8 cellular contexts compared by ENCODE assay signal in genomic region chr10:28984431-28984830, GRCh38.
DNase-seq lines count a peak whose midpoint lies in the region; ATAC-seq and TF ChIP-seq lines count a peak whose summit lies in the region.

No MANE protein-coding gene starts in this region.

- peak; percentile 87 for ATAC-seq in HG03432 (IDR thresholded peaks at IDR 0.05; ENCODE audit: unreplicated experiment)
- ATAC-seq in effector memory CD8-positive, alpha-beta T cell (replicated peaks), result no peak
- no peak for ATAC-seq in GM18517 (IDR thresholded peaks at IDR 0.05; ENCODE audit: unreplicated experiment)

- H3K4me3 ChIP-seq in SK-N-SH (ENCODE audit: low read depth in 2 of 2, low read length in 1 of 2), result no peak overlapping the region
- H3K4me3 ChIP-seq in skeletal muscle cell (ENCODE audit: low read depth, low read length), result no peak overlapping the region

- H2AFZ ChIP-seq in SK-N-SH (ENCODE audit: low read depth), result no peak overlapping the region

- H3K27me3 ChIP-seq in SK-N-SH (ENCODE audit: insufficient read depth), result no peaks in the 10 kb centered on the region

- WGBS in SK-N-SH (ENCODE audit: low lambda C conversion rate), result 42% methylated on average over 6 of the region's 6 CpGs

- H3K9me3 Mint-ChIP-seq in activated CD4-positive, alpha-beta memory T cell treated with anti-CD3 and anti-CD28 coated beads for 36 hours, result no peaks in the 10 kb centered on the region
- no peaks in the 10 kb centered on the region for H3K9me3 Mint-ChIP-seq in activated CD4-positive, alpha-beta memory T cell treated with anti-CD3 and anti-CD28 coated beads, Interleukin-2, amount 10 ng/mL, durations not matched to agents 7 days and 5 days
- H3K9me3 Mint-ChIP-seq in effector memory CD8-positive, alpha-beta T cell, result peaks cover 0 to 1% of the 10 kb centered on the region in 2 donors

- POLR2A ChIA-PET in activated CD4-positive, alpha-beta memory T cell treated with anti-CD3 and anti-CD28 coated beads for 36 hours (lab: Charles Lee), result no interaction called here
- POLR2A ChIA-PET in activated CD4-positive, alpha-beta memory T cell treated with anti-CD3 and anti-CD28 coated beads, Interleukin-2, amount 10 ng/mL, durations not matched to agents 7 days and 5 days (lab: Charles Lee), result no interaction called here
- POLR2A ChIA-PET in SK-N-SH (lab: Yijun Ruan, JAX), result no interaction called here

- H3K4me2 ChIP-seq in SK-N-SH, result no peak overlapping the region

- H3K4me1 Mint-ChIP-seq in activated CD4-positive, alpha-beta memory T cell treated with anti-CD3 and anti-CD28 coated beads for 36 hours (ENCODE audit: low read depth), result no peaks in the 10 kb centered on the region
- H3K4me1 Mint-ChIP-seq in activated CD4-positive, alpha-beta memory T cell treated with anti-CD3 and anti-CD28 coated beads, Interleukin-2, amount 10 ng/mL, durations not matched to agents 7 days and 5 days, result peaks cover 3% of the 10 kb centered on the region
- H3K4me1 Mint-ChIP-seq in effector memory CD8-positive, alpha-beta T cell (ENCODE audit: low read depth in 2 of 2), result no peaks in the 10 kb centered on the region

- no peaks in the 10 kb centered on the region for H3K27me3 Mint-ChIP-seq in activated CD4-positive, alpha-beta memory T cell treated with anti-CD3 and anti-CD28 coated beads for 36 hours
- no peaks in the 10 kb centered on the region for H3K27me3 Mint-ChIP-seq in activated CD4-positive, alpha-beta memory T cell treated with anti-CD3 and anti-CD28 coated beads, Interleukin-2, amount 10 ng/mL, durations not matched to agents 7 days and 5 days
- H3K27me3 Mint-ChIP-seq in effector memory CD8-positive, alpha-beta T cell, result peaks cover 0 to 6% of the 10 kb centered on the region in 2 donors

- no peaks in the 10 kb centered on the region for H3K36me3 ChIP-seq in SK-N-SH (replicated peaks in 1 of 2; ENCODE audit: control insufficient read depth in 1 of 2, insufficient read depth in 2 of 2, low read length in 1 of 2)

- CTCF ChIA-PET in activated CD4-positive, alpha-beta memory T cell treated with anti-CD3 and anti-CD28 coated beads for 36 hours (lab: Charles Lee), result no interaction called here
- CTCF ChIA-PET in activated CD4-positive, alpha-beta memory T cell treated with anti-CD3 and anti-CD28 coated beads, Interleukin-2, amount 10 ng/mL, durations not matched to agents 7 days and 5 days (lab: Charles Lee), result no interaction called here
- CTCF ChIA-PET in SK-N-SH (lab: Yijun Ruan, JAX), result no interaction called here

- no peaks in the 10 kb centered on the region for H3K36me3 Mint-ChIP-seq in activated CD4-positive, alpha-beta memory T cell treated with anti-CD3 and anti-CD28 coated beads for 36 hours
- no peaks in the 10 kb centered on the region for H3K36me3 Mint-ChIP-seq in activated CD4-positive, alpha-beta memory T cell treated with anti-CD3 and anti-CD28 coated beads, Interleukin-2, amount 10 ng/mL, durations not matched to agents 7 days and 5 days (ENCODE audit: low read depth)
- no peaks in the 10 kb centered on the region for H3K36me3 Mint-ChIP-seq in effector memory CD8-positive, alpha-beta T cell (ENCODE audit: insufficient read depth)

- DNase-seq in activated CD4-positive, alpha-beta memory T cell treated with anti-CD3 and anti-CD28 coated beads for 36 hours, result peak; percentile 22
- DNase-seq in activated CD4-positive, alpha-beta memory T cell treated with anti-CD3 and anti-CD28 coated beads, Interleukin-2, amount 10 ng/mL, durations not matched to agents 7 days and 5 days, result no peak
- DNase-seq in SK-N-SH (no peak), head of caudate nucleus (peak in 24 of 42 donors; percentile 5 to 85 (median 34)), skeletal muscle cell (ENCODE audit: low read depth) (peak; percentile 64)
- DNase-seq in effector memory CD8-positive, alpha-beta T cell, result no peak

- no peak for TF ChIP-seq CTCF in SK-N-SH (IDR thresholded peaks at IDR 0.05)

- TF ChIP-seq RAD21 in SK-N-SH (IDR thresholded peaks at IDR 0.05; ENCODE audit: low read length), result no peak

- no peak overlapping the region for H3K9ac ChIP-seq in SK-N-SH

- no peak overlapping the region for H3K4me3 Mint-ChIP-seq in activated CD4-positive, alpha-beta memory T cell treated with anti-CD3 and anti-CD28 coated beads for 36 hours
- H3K4me3 Mint-ChIP-seq in activated CD4-positive, alpha-beta memory T cell treated with anti-CD3 and anti-CD28 coated beads, Interleukin-2, amount 10 ng/mL, durations not matched to agents 7 days and 5 days, result no peak overlapping the region
- H3K4me3 Mint-ChIP-seq in effector memory CD8-positive, alpha-beta T cell, result no peak overlapping the region

- H3K9me2 ChIP-seq in SK-N-SH, result no peaks in the 10 kb centered on the region

- no peak overlapping the region for H3K27ac ChIP-seq in SK-N-SH (ENCODE audit: low read depth in 2 of 2, low read length in 1 of 2)

- H3K27ac Mint-ChIP-seq in activated CD4-positive, alpha-beta memory T cell treated with anti-CD3 and anti-CD28 coated beads for 36 hours, result no peak overlapping the region
- no peak overlapping the region for H3K27ac Mint-ChIP-seq in activated CD4-positive, alpha-beta memory T cell treated with anti-CD3 and anti-CD28 coated beads, Interleukin-2, amount 10 ng/mL, durations not matched to agents 7 days and 5 days
- H3K27ac Mint-ChIP-seq in effector memory CD8-positive, alpha-beta T cell, result no peak overlapping the region

- H3K4me1 ChIP-seq in SK-N-SH (ENCODE audit: control insufficient read depth in 1 of 2, insufficient read depth in 2 of 2, low read depth in 1 of 2, low read length in 1 of 2), result peaks cover 0 to 3% of the 10 kb centered on the region in 2 experiments; a peak in 2 of 4 replicates

- H3K9me3 ChIP-seq in SK-N-SH, result no peaks in the 10 kb centered on the region

- intact Hi-C loops in activated CD4-positive, alpha-beta memory T cell treated with anti-CD3 and anti-CD28 coated beads for 36 hours (cut with micrococcal nuclease), result no loop called here
- intact Hi-C loops in head of caudate nucleus (cut with DNase I), result no loop called here

- no peaks in the 10 kb centered on the region for H3F3A ChIP-seq in SK-N-SH (replicated peaks; ENCODE audit: insufficient read depth)

- no peak for TF ChIP-seq EP300 in SK-N-SH (IDR thresholded peaks at IDR 0.05; ENCODE audit: borderline replicate concordance in 1 of 2, low read depth in 1 of 2, low read length in 1 of 2)

- H3K79me2 ChIP-seq in SK-N-SH (ENCODE audit: insufficient read depth), result no peaks in the 10 kb centered on the region

- no peaks in the 10 kb centered on the region for H4K20me1 ChIP-seq in SK-N-SH (ENCODE audit: insufficient read depth)

TF ChIP-seq in SK-N-SH, 30 proteins besides CTCF, POLR2A, EP300 and RAD21:
- no peak for TF ChIP-seq MAX (IDR thresholded peaks at IDR 0.05; ENCODE audit: low read depth)
- TF ChIP-seq CHD2 (IDR thresholded peaks at IDR 0.05; ENCODE audit: low read length, partially characterized antibody), result no peak
- TF ChIP-seq TEAD4 (IDR thresholded peaks at IDR 0.05; ENCODE audit: borderline replicate concordance, insufficient read depth), result no peak
- peak; percentile 55 for TF ChIP-seq TCF12 (IDR thresholded peaks at IDR 0.05)
- TF ChIP-seq FOSL2 (IDR thresholded peaks at IDR 0.05; ENCODE audit: borderline replicate concordance, low read depth), result peak; percentile 79; the same call in 1 of the 2 replicates
- TF ChIP-seq PBX3 (IDR thresholded peaks at IDR 0.05), result peak; percentile 77
- TF ChIP-seq JUND (IDR thresholded peaks at IDR 0.05), result peak; percentile 71
- no peak for TF ChIP-seq MEF2A (IDR thresholded peaks at IDR 0.05; ENCODE audit: borderline replicate concordance, low read depth)
- TF ChIP-seq RXRA (IDR thresholded peaks at IDR 0.05; ENCODE audit: borderline replicate concordance, low read depth), result no peak
- no peak for TF ChIP-seq FOXM1 (IDR thresholded peaks at IDR 0.05; ENCODE audit: low read depth)
- no peak for TF ChIP-seq POLR2AphosphoS5 (IDR thresholded peaks at IDR 0.05; ENCODE audit: low read depth, low read length)
- no peak for TF ChIP-seq EZH2phosphoT487 (IDR thresholded peaks at IDR 0.05; ENCODE audit: borderline replicate concordance, low read depth)
- TF ChIP-seq MXI1 (IDR thresholded peaks at IDR 0.05; ENCODE audit: low read depth, low read length), result no peak
- no peak for TF ChIP-seq ZBTB33 (IDR thresholded peaks at IDR 0.05; ENCODE audit: borderline replicate concordance, low read depth)
- TF ChIP-seq NRF1 (IDR thresholded peaks at IDR 0.05; ENCODE audit: low read depth, low read length), result no peak
- 0 out of 2 replicates have a peak, but pooled peaks have one; percentile 46 for TF ChIP-seq YY1 (IDR thresholded peaks at IDR 0.05; ENCODE audit: low read depth)

Comparison
In these comparisons a context has a peak if more than half of its experiments do, and no peak if none do; other contexts are left out.
1. DNase-seq: peak in activated CD4-positive, alpha-beta memory T cell treated with anti-CD3 and anti-CD28 coated beads for 36 hours (single experiment), head of caudate nucleus (24 of 42) and skeletal muscle cell (single experiment); none in activated CD4-positive, alpha-beta memory T cell treated with anti-CD3 and anti-CD28 coated beads, Interleukin-2, amount 10 ng/mL, durations not matched to agents 7 days and 5 days (single experiment), SK-N-SH (single experiment) and effector memory CD8-positive, alpha-beta T cell (0 of 3).